ENCODE assay signal across 9 cellular contexts in genomic region chr12:132593938-132594358, GRCh38. TPM values are rescaled to one million over a fixed set of nuclear protein-coding genes. Genes with fewer than 3 reads are reported as not detected.
DNase-seq lines count a peak whose midpoint lies in the region; ATAC-seq and TF ChIP-seq lines count a peak whose summit lies in the region.
"Had no signal": no experiment of that assay in that cellular context is flagged by ENCODE, and none has a peak within 500 bp of the region (broad histone marks: within the 10 kb centered on the region; RNA-seq: fewer than 3 reads in every experiment).

No MANE protein-coding gene starts in this region.

- peaks cover 22% of the 10 kb centered on the region for H3K27me3 Mint-ChIP-seq in activated naive CD4-positive, alpha-beta T cell treated with anti-CD3 and anti-CD28 coated beads for 36 hours (ENCODE audit: low read depth)

- no peak overlapping the region for H3K4me3 Mint-ChIP-seq in activated naive CD4-positive, alpha-beta T cell treated with anti-CD3 and anti-CD28 coated beads for 36 hours
- H3K4me3 Mint-ChIP-seq: CD8-positive, alpha-beta T cell had no signal

- H3K4me3 ChIP-seq in ascending aorta (peak overlapping the region in 1 of 2 donors; percentile 22), left ventricle myocardium inferior (peak overlapping the region; percentile 33), prostate gland (no peak overlapping the region)

- H3K27me3 ChIP-seq in ascending aorta (no peaks in the 10 kb centered on the region), left ventricle myocardium inferior (ENCODE audit: low read depth) (peaks cover 65% of the 10 kb centered on the region), prostate gland (replicated peaks; ENCODE audit: insufficient read depth) (no peaks in the 10 kb centered on the region)

- H3K4me1 ChIP-seq in ascending aorta (peaks cover 0 to 3% of the 10 kb centered on the region in 2 donors), left ventricle myocardium inferior (peaks cover 19% of the 10 kb centered on the region), prostate gland (replicated peaks) (no peaks in the 10 kb centered on the region)

- ATAC-seq in activated CD4-positive, CD25-positive, alpha-beta regulatory T cell treated with anti-CD3 and anti-CD28 coated beads, Interleukin-2, amount 50 U/mL, for 24 hours: peak; percentile 55 to 73
- ATAC-seq in HG02981 (IDR thresholded peaks at IDR 0.05; ENCODE audit: unreplicated experiment): peak; percentile 81
- ATAC-seq: CD8-positive, alpha-beta T cell had no signal

- CTCF ChIA-PET in activated naive CD4-positive, alpha-beta T cell treated with anti-CD3 and anti-CD28 coated beads for 36 hours (lab: Charles Lee): interaction anchor here (0.6 to 1.0 kb wide), 2 partner anchors 21 to 211 kb away, joined by 3 read pairs; no protein-coding TSS in a partner anchor

- no peaks in the 10 kb centered on the region for H3K36me3 ChIP-seq in ascending aorta
- no peaks in the 10 kb centered on the region for H3K36me3 ChIP-seq in left ventricle myocardium inferior
- no peaks in the 10 kb centered on the region for H3K36me3 ChIP-seq in prostate gland

- H3K9me3 ChIP-seq in ascending aorta (no peaks in the 10 kb centered on the region), left ventricle myocardium inferior (replicated peaks) (peaks cover 2% of the 10 kb centered on the region), prostate gland (no peaks in the 10 kb centered on the region)

- intact Hi-C loops in ascending aorta (cut with DNase I): no loop called here
- intact Hi-C loops in left ventricle myocardium inferior (cut with micrococcal nuclease): no loop called here
- intact Hi-C loops in prostate gland (cut with DNase I): no loop called here
- intact Hi-C loops in activated naive CD4-positive, alpha-beta T cell treated with anti-CD3 and anti-CD28 coated beads for 36 hours (cut with micrococcal nuclease): no loop called here

- peaks cover 11% of the 10 kb centered on the region for H3K4me1 Mint-ChIP-seq in activated naive CD4-positive, alpha-beta T cell treated with anti-CD3 and anti-CD28 coated beads for 36 hours (ENCODE audit: low read depth)

- no peak for DNase-seq in activated CD4-positive, CD25-positive, alpha-beta regulatory T cell (lab: John Stamatoyannopoulos, UW)
- DNase-seq in NCI-H460 (ENCODE audit: extremely low read depth, low read depth) (peak; percentile 97), ascending aorta (ENCODE audit: low spot score in 2 of 2) (peak; percentile 63 to 81), left ventricle myocardium inferior (peak; percentile 82), prostate gland (ENCODE audit: low spot score) (peak; percentile 95)
- DNase-seq in activated naive CD4-positive, alpha-beta T cell treated with anti-CD3 and anti-CD28 coated beads for 36 hours: no peak

- 27% methylated on average over 11 of the region's 11 CpGs for WGBS in prostate gland

- no peak overlapping the region for H3K27ac Mint-ChIP-seq in activated naive CD4-positive, alpha-beta T cell treated with anti-CD3 and anti-CD28 coated beads for 36 hours
- H3K27ac Mint-ChIP-seq: CD8-positive, alpha-beta T cell had no signal

- no peaks in the 10 kb centered on the region for H3K36me3 Mint-ChIP-seq in activated naive CD4-positive, alpha-beta T cell treated with anti-CD3 and anti-CD28 coated beads for 36 hours (ENCODE audit: low read depth)
- H3K36me3 Mint-ChIP-seq: CD8-positive, alpha-beta T cell had no signal

- H3K27ac ChIP-seq in ascending aorta (no peak overlapping the region), left ventricle myocardium inferior (replicated peaks) (no peak overlapping the region), prostate gland (no peak overlapping the region)

- TF ChIP-seq CTCF in ascending aorta (IDR thresholded peaks at IDR 0.05) (no peak), left ventricle myocardium inferior (IDR thresholded peaks at IDR 0.05; ENCODE audit: borderline replicate concordance) (no peak), prostate gland (IDR thresholded peaks at IDR 0.05) (no peak)

- TF ChIP-seq POLR2A in prostate gland (IDR thresholded peaks at IDR 0.05): peak; percentile 28

- H3K9me3 Mint-ChIP-seq in activated naive CD4-positive, alpha-beta T cell treated with anti-CD3 and anti-CD28 coated beads for 36 hours: no peaks in the 10 kb centered on the region
- H3K9me3 Mint-ChIP-seq: CD8-positive, alpha-beta T cell had no signal

RNA-seq across cellular contexts. Expression of gene LRCOL1, which starts 16.4 kb away (rescaled TPM):
- total RNA-seq in NCI-H460 (2014; rRNA removed; shearing (Covaris generic)): not detected in 2 replicates
- polyA plus RNA-seq in NCI-H460 (2014; cell fraction: nucleus; rRNA removed): 2.0 TPM in 1 of 2 replicates, not detected in the other
- not detected for total RNA-seq in ascending aorta
- not detected for total RNA-seq in left ventricle myocardium inferior
- total RNA-seq in prostate gland: under 1 TPM in 1 of 2 donors, not detected in 1; 0.68 TPM
- not detected for total RNA-seq in activated naive CD4-positive, alpha-beta T cell treated with anti-CD3 and anti-CD28 coated beads for 36 hours
- total RNA-seq: CD8-positive, alpha-beta T cell had no signal

RNA-seq across cellular contexts. Expression of gene P2RX2, which starts 24.6 kb away (rescaled TPM):
- total RNA-seq in NCI-H460 (2014; rRNA removed; shearing (Covaris generic)): not detected in 2 replicates
- not detected in 2 replicates for polyA plus RNA-seq in NCI-H460 (2014; cell fraction: nucleus; rRNA removed)
- total RNA-seq in ascending aorta (not detected), left ventricle myocardium inferior (not detected), prostate gland (1 to 10 TPM in 1 of 2 donors, under 1 TPM in 1; 0.32 to 8.2 TPM)
- not detected for total RNA-seq in activated naive CD4-positive, alpha-beta T cell treated with anti-CD3 and anti-CD28 coated beads for 36 hours
- total RNA-seq: CD8-positive, alpha-beta T cell had no signal

Comparison
In these comparisons a context has a peak if more than half of its experiments do, and no peak if none do; other contexts are left out.
1. DNase-seq: peak in NCI-H460 (single experiment), ascending aorta (2 of 2), left ventricle myocardium inferior (single experiment) and prostate gland (single experiment); none in activated CD4-positive, CD25-positive, alpha-beta regulatory T cell (0 of 4) and activated naive CD4-positive, alpha-beta T cell treated with anti-CD3 and anti-CD28 coated beads for 36 hours (single experiment).